Comparison of ENCODE assay signal across 8 cellular contexts in genomic region chr15:84631706-84632272, GRCh38. TPM values are rescaled to one million over a fixed set of nuclear protein-coding genes. Genes with fewer than 3 reads are reported as not detected.
DNase-seq lines count a peak whose midpoint lies in the region; ATAC-seq and TF ChIP-seq lines count a peak whose summit lies in the region.

No MANE protein-coding gene starts in this region.

- peaks cover 0 to 2% of the 10 kb centered on the region in 2 donors for H3K27me3 Mint-ChIP-seq in CD8-positive, alpha-beta memory T cell

- H3K9me3 ChIP-seq in CD8-positive, alpha-beta memory T cell (ENCODE audit: low read length), result no peaks in the 10 kb centered on the region
- H3K9me3 ChIP-seq in NT2/D1 (ENCODE audit: insufficient read depth, low read length) (no peaks in the 10 kb centered on the region), neural cell (ENCODE audit: low read length) (no peaks in the 10 kb centered on the region)

- no peaks in the 10 kb centered on the region for H3K36me3 ChIP-seq in CD8-positive, alpha-beta memory T cell (ENCODE audit: insufficient read depth, low read length)
- H3K36me3 ChIP-seq in NT2/D1 (ENCODE audit: insufficient read depth, insufficient read length, low read length), result peaks cover 3% of the 10 kb centered on the region
- no peaks in the 10 kb centered on the region for H3K36me3 ChIP-seq in neural cell (ENCODE audit: insufficient read depth, low read length)

- peaks cover 20% of the 10 kb centered on the region for H3K79me2 ChIP-seq in neural cell (replicated peaks; ENCODE audit: insufficient read depth, low read length)

- peaks cover 46% of the 10 kb centered on the region for H3K4me1 ChIP-seq in CD8-positive, alpha-beta memory T cell (ENCODE audit: insufficient read depth, low read length)
- H3K4me1 ChIP-seq in NT2/D1 (ENCODE audit: insufficient read depth, insufficient read length), result peaks cover 5% of the 10 kb centered on the region

- peak overlapping the region; percentile 82 for H3K27ac ChIP-seq in CD8-positive, alpha-beta memory T cell (ENCODE audit: low read depth, low read length)
- H3K27ac ChIP-seq in coronary artery, result peak overlapping the region; percentile 84 to 97
- H3K27ac ChIP-seq in neural cell (ENCODE audit: low read length), result no peak overlapping the region

- peak overlapping the region; percentile 86 for H3K4me2 ChIP-seq in neural cell (ENCODE audit: low read length)

- H2AFZ ChIP-seq in neural cell (ENCODE audit: low read depth, low read length), result no peak overlapping the region

- peak overlapping the region; percentile 66 for H3K9ac ChIP-seq in NT2/D1 (ENCODE audit: insufficient read length, low read depth)
- H3K9ac ChIP-seq in neural cell (ENCODE audit: low read length), result peak overlapping the region; percentile 10

- TF ChIP-seq RAD21 in neural cell (conservative IDR thresholded peaks at IDR 0.05), result no peak

- H4K20me1 ChIP-seq in neural cell (ENCODE audit: insufficient read depth), result no peaks in the 10 kb centered on the region

- peak overlapping the region; percentile 82 for H3K4me3 ChIP-seq in CD8-positive, alpha-beta memory T cell (ENCODE audit: low read length)
- peak overlapping the region; percentile 77 for H3K4me3 ChIP-seq in NT2/D1 (ENCODE audit: insufficient read length, low read depth)
- peak overlapping the region; percentile 89 for H3K4me3 ChIP-seq in coronary artery
- H3K4me3 ChIP-seq in neural cell (ENCODE audit: low read length), result peak overlapping the region; percentile 81

- no peaks in the 10 kb centered on the region for H3K27me3 ChIP-seq in CD8-positive, alpha-beta memory T cell (ENCODE audit: insufficient read depth, low read length, poor library complexity, severe bottlenecking)
- peaks cover 45% of the 10 kb centered on the region for H3K27me3 ChIP-seq in NT2/D1 (ENCODE audit: insufficient read depth, insufficient read length)
- H3K27me3 ChIP-seq in neural cell (ENCODE audit: insufficient read depth, low read depth, low read length), result no peaks in the 10 kb centered on the region

- peaks cover 36 to 49% (median 49%) of the 10 kb centered on the region in 3 donors for H3K4me1 Mint-ChIP-seq in CD8-positive, alpha-beta memory T cell

- POLR2A ChIA-PET in CD8-positive, alpha-beta memory T cell (lab: Charles Lee), result interaction anchor here (0.5 to 2.6 kb wide), 9 partner anchors 11 to 349 kb away, joined by 3 to 23 read pairs (median 4); partner anchors contain the start of genes WDR73 and ZSCAN2

- H3K36me3 Mint-ChIP-seq in CD8-positive, alpha-beta memory T cell, result peaks cover 0 to 19% (median 7%) of the 10 kb centered on the region in 3 donors

- H3K27ac Mint-ChIP-seq in CD8-positive, alpha-beta memory T cell, result peak overlapping the region; percentile 89 to 98 (median 96)

- CTCF ChIA-PET in CD8-positive, alpha-beta memory T cell (lab: Charles Lee), result interaction anchor here (0.6 to 7.1 kb wide), 9 partner anchors 10 to 60 kb away, joined by 3 to 30 read pairs (median 8); partner anchors contain the start of genes WDR73 and ZSCAN2

- no peaks in the 10 kb centered on the region for H3K9me2 ChIP-seq in neural cell (ENCODE audit: insufficient read depth, low read length)

- H3F3A ChIP-seq in neural cell (ENCODE audit: insufficient read depth, low read length, poor library complexity, severe bottlenecking), result no peaks in the 10 kb centered on the region

- no peak for DNase-seq in CD8-positive, alpha-beta memory T cell
- DNase-seq in NT2/D1 (ENCODE audit: low read depth, low spot score), result no peak
- DNase-seq in coronary artery (ENCODE audit: low spot score), result no peak
- no peak for DNase-seq in activated effector memory CD4-positive, alpha-beta T cell treated with anti-CD3 and anti-CD28 coated beads, Interleukin-2, amount 50 U/mL, for 16 hours
- DNase-seq in NCI-H345 (lab: John Stamatoyannopoulos, UW), result no peak
- no peak for DNase-seq in epidermal melanocyte (ENCODE audit: insufficient read length, low spot score)

- no peaks in the 10 kb centered on the region for H3K9me3 Mint-ChIP-seq in CD8-positive, alpha-beta memory T cell

- no peak for ATAC-seq in GM21423 (IDR thresholded peaks at IDR 0.05; ENCODE audit: unreplicated experiment)

- peak overlapping the region; percentile 86 to 99 (median 94) for H3K4me3 Mint-ChIP-seq in CD8-positive, alpha-beta memory T cell

- TF ChIP-seq CTCF in coronary artery (IDR thresholded peaks at IDR 0.05) (no peak), neural cell (IDR thresholded peaks at IDR 0.05; ENCODE audit: poor library complexity, severe bottlenecking) (no peak)

- no peak for TF ChIP-seq EP300 in neural cell (conservative IDR thresholded peaks at IDR 0.05; ENCODE audit: poor library complexity, severe bottlenecking)

TF ChIP-seq in neural cell, 6 proteins besides CTCF, POLR2A, EP300 and RAD21:
- TF ChIP-seq SMC3 (conservative IDR thresholded peaks at IDR 0.05; ENCODE audit: poor library complexity) (no peak), POLR2AphosphoS5 (IDR thresholded peaks at IDR 0.05) (no peak), REST (IDR thresholded peaks at IDR 0.05; ENCODE audit: borderline replicate concordance) (no peak), TAF1 (IDR thresholded peaks at IDR 0.05; ENCODE audit: low read depth) (no peak), MXI1 (conservative IDR thresholded peaks at IDR 0.05; ENCODE audit: poor library complexity, severe bottlenecking) (no peak), EZH2 (IDR thresholded peaks at IDR 0.05; ENCODE audit: borderline replicate concordance, insufficient read depth, low read length, poor library complexity, severe bottlenecking) (no peak)

RNA-seq across cellular contexts. Expression of gene WDR73, which starts 22.3 kb away (rescaled TPM):
- total RNA-seq in CD8-positive, alpha-beta memory T cell, result 10 to 100 TPM; 26.7 to 27.7 TPM
- 14.8 TPM for polyA plus RNA-seq in CD8-positive, alpha-beta memory T cell
- 75.4 and 103 TPM in 2 replicates for polyA plus RNA-seq in neural cell
- 54.5 and 59.0 TPM in 2 replicates for polyA minus RNA-seq in neural cell

RNA-seq across cellular contexts. Expression of gene NMB, which starts 26.2 kb away (rescaled TPM):
- total RNA-seq in CD8-positive, alpha-beta memory T cell, result 1 to 10 TPM; 3.6 to 5.2 TPM
- 3.9 TPM for polyA plus RNA-seq in CD8-positive, alpha-beta memory T cell
- 3.0 and 4.7 TPM in 2 replicates for polyA plus RNA-seq in neural cell
- polyA minus RNA-seq in neural cell, result not detected in 2 replicates

RNA-seq across cellular contexts. Expression of gene ZSCAN2, which starts 31.0 kb away (rescaled TPM):
- total RNA-seq in CD8-positive, alpha-beta memory T cell, result 10 to 100 TPM; 13.5 to 14.3 TPM
- 6.0 TPM for polyA plus RNA-seq in CD8-positive, alpha-beta memory T cell
- 29.9 and 55.6 TPM in 2 replicates for polyA plus RNA-seq in neural cell
- 77.4 and 83.8 TPM in 2 replicates for polyA minus RNA-seq in neural cell
